8 cellular contexts compared by ENCODE assay signal in genomic region chr12:56151672-56152131, GRCh38. TPM values are rescaled to one million over a fixed set of nuclear protein-coding genes. Genes with fewer than 3 reads are reported as not detected.
DNase-seq lines count a peak whose midpoint lies in the region; ATAC-seq and TF ChIP-seq lines count a peak whose summit lies in the region.

No MANE protein-coding gene starts in this region.

- ATAC-seq in GM19035 (IDR thresholded peaks at IDR 0.05; ENCODE audit: unreplicated experiment) (peak; percentile 51), HG03520 (IDR thresholded peaks at IDR 0.05; ENCODE audit: unreplicated experiment) (peak; percentile 46), heart left ventricle (peak; percentile 14 to 34 (median 26)), gastrocnemius medialis (peak; percentile 59 to 63)

- peak overlapping the region; percentile 77 for H3K4me3 ChIP-seq in PC-9
- peak overlapping the region; percentile 22 to 92 (median 72) for H3K4me3 ChIP-seq in heart left ventricle
- peak overlapping the region; percentile 61 to 82 (median 75) for H3K4me3 ChIP-seq in gastrocnemius medialis

- intact Hi-C loops in PC-9 (cut with micrococcal nuclease; ENCODE audit: unreplicated experiment): loop anchor here (1.0 kb wide), 1 partner anchor 25 kb away; no protein-coding TSS in a partner anchor
- intact Hi-C loops in heart left ventricle (cut with DNase I): loop anchor here in 2 of 10 donors (2.0 kb wide), 1 partner anchor 23 kb away; the partner anchor contains the start of gene ESYT1 (in 2 of the 2)
- intact Hi-C loops in gastrocnemius medialis (cut with DNase I; ENCODE audit: low total_unique reads): loop anchor here (1.0 kb wide), 1 partner anchor 23 kb away; the partner anchor contains the start of gene ESYT1

- H3K4me1 ChIP-seq in PC-9 (replicated peaks; ENCODE audit: insufficient read depth): peaks cover 27% of the 10 kb centered on the region
- peaks cover 0 to 39% (median 25%) of the 10 kb centered on the region in 12 donors for H3K4me1 ChIP-seq in heart left ventricle
- peaks cover 24 to 28% of the 10 kb centered on the region in 2 donors for H3K4me1 ChIP-seq in gastrocnemius medialis

- H3K27ac ChIP-seq in PC-9 (peak overlapping the region; percentile 83), heart left ventricle (peak overlapping the region; percentile 80 to 98 (median 94)), gastrocnemius medialis (peak overlapping the region; percentile 88 to 97 (median 96))

- CTCF ChIA-PET in PC-9 (lab: Charles Lee): interaction anchor here (1.0 kb wide), 1 partner anchor 26 kb away, joined by 4 read pairs; no protein-coding TSS in a partner anchor

- peak overlapping the region; percentile 88 for H3K4me2 ChIP-seq in PC-9

- peak; percentile 77 for TF ChIP-seq CTCF in PC-9 (conservative IDR thresholded peaks at IDR 0.05)
- TF ChIP-seq CTCF in heart left ventricle (IDR thresholded peaks at IDR 0.05): peak in 5 of 12 donors; percentile 13 to 43 (median 22)
- TF ChIP-seq CTCF in gastrocnemius medialis (IDR thresholded peaks at IDR 0.05 in 4 of 5, conservative IDR thresholded peaks at IDR 0.05 in 1 of 5): peak; percentile 57 to 75 (median 60)

- no peaks in the 10 kb centered on the region for H3K9me3 ChIP-seq in PC-9 (ENCODE audit: insufficient read depth, low read depth)
- H3K9me3 ChIP-seq in heart left ventricle: no peaks in the 10 kb centered on the region
- H3K9me3 ChIP-seq in gastrocnemius medialis: no peaks in the 10 kb centered on the region

- H3F3A ChIP-seq in PC-9 (ENCODE audit: insufficient read depth, low read depth): peaks cover 23% of the 10 kb centered on the region

- TF ChIP-seq POLR2A in heart left ventricle (IDR thresholded peaks at IDR 0.05): no peak
- TF ChIP-seq POLR2A in gastrocnemius medialis (IDR thresholded peaks at IDR 0.05): no peak

- in situ Hi-C loops in gastrocnemius medialis (cut with MboI; ENCODE audit: low sequenced_read_pairs in 4 of 4): no loop called here

- H3K36me3 ChIP-seq in PC-9 (ENCODE audit: low read depth): no peaks in the 10 kb centered on the region
- peaks cover 0 to 12% (median 0%) of the 10 kb centered on the region in 9 donors for H3K36me3 ChIP-seq in heart left ventricle
- H3K36me3 ChIP-seq in gastrocnemius medialis: no peaks in the 10 kb centered on the region

- H3K27me3 ChIP-seq in PC-9 (ENCODE audit: insufficient read depth, low read depth) (no peaks in the 10 kb centered on the region), heart left ventricle (no peaks in the 10 kb centered on the region), gastrocnemius medialis (no peaks in the 10 kb centered on the region)

- peaks cover 9% of the 10 kb centered on the region; the same call in 1 of the 2 replicates for H3K79me2 ChIP-seq in PC-9 (ENCODE audit: low read depth)

- WGBS in heart left ventricle, 4 donors: 7 to 17% (median 12%) methylated on average over 11 to 12 of the region's 12 CpGs

- BruUV-seq in PC-9 (replicated peaks; lab: Mats Ljungman, UMichigan): TSS peak; percentile 71

- H3K9me2 ChIP-seq in PC-9 (ENCODE audit: insufficient read depth): no peaks in the 10 kb centered on the region

- peak overlapping the region; percentile 82 for H2AFZ ChIP-seq in PC-9

- peak; percentile 35 to 42 for DNase-seq in AML-193 (lab: John Stamatoyannopoulos, UW)
- peak; percentile 50 to 51 for DNase-seq in PC-9
- DNase-seq in activated gamma-delta T cell treated with anti-CD3 and anti-CD28 coated beads, Interleukin-2, amount 50 U/mL, for 16 hours (ENCODE audit: low read depth): peak; percentile 46
- DNase-seq in heart left ventricle: peak in 2 of 5 donors; percentile 37 to 54
- peak; percentile 23 to 69 for DNase-seq in gastrocnemius medialis
- no peak for DNase-seq in AG08395 (ENCODE audit: low spot score)

- H4K20me1 ChIP-seq in PC-9 (ENCODE audit: insufficient read depth): no peaks in the 10 kb centered on the region

- POLR2A ChIA-PET in PC-9 (lab: Charles Lee; ENCODE audit: unreplicated experiment): interaction anchor here (0.6 to 0.7 kb wide), 3 partner anchors 34 to 209 kb away, joined by 3 to 6 read pairs (median 3); partner anchors contain the start of gene ZC3H10

RNA-seq across cellular contexts. Expression of gene MYL6B, which starts 0.7 kb away (rescaled TPM):
- 120 and 121 TPM in 2 replicates for total RNA-seq in PC-9 (2021)
- 10 to 100 TPM; 30.1 to 55.2 (median 41.1) TPM for total RNA-seq in heart left ventricle
- polyA plus RNA-seq in heart left ventricle: 10 to 100 TPM; 27.5 to 65.9 TPM
- total RNA-seq in gastrocnemius medialis: 100 to 1,000 TPM; 159 to 334 (median 198) TPM

RNA-seq across cellular contexts. Expression of gene MYL6, which starts 6.5 kb away (rescaled TPM):
- total RNA-seq in PC-9 (2021) (666 and 697 TPM in 2 replicates), heart left ventricle (100 to 1,000 TPM; 355 to 949 (median 613) TPM), gastrocnemius medialis (100 to 1,000 TPM; 159 to 324 (median 202) TPM)
- polyA plus RNA-seq in heart left ventricle: 1,000 to 10,000 TPM in 1 of 2 donors, 100 to 1,000 TPM in 1; 745 to 1,383 TPM

RNA-seq across cellular contexts. Expression of gene ESYT1, which starts 23.6 kb away (rescaled TPM):
- 46.1 and 52.2 TPM in 2 replicates for total RNA-seq in PC-9 (2021)
- total RNA-seq in heart left ventricle: 10 to 100 TPM; 26.8 to 81.1 (median 43.4) TPM
- 10 to 100 TPM; 17.0 to 67.3 TPM for polyA plus RNA-seq in heart left ventricle
- 10 to 100 TPM; 45.9 to 77.7 (median 62.1) TPM for total RNA-seq in gastrocnemius medialis

RNA-seq across cellular contexts. Expression of gene ZC3H10, which starts 33.6 kb away (rescaled TPM):
- total RNA-seq in PC-9 (2021) (4.4 and 6.5 TPM in 2 replicates), heart left ventricle (1 to 10 TPM; 2.7 to 6.4 (median 4.9) TPM), gastrocnemius medialis (1 to 10 TPM; 3.1 to 9.1 (median 3.7) TPM)
- polyA plus RNA-seq in heart left ventricle: 1 to 10 TPM; 3.5 to 3.9 TPM

RNA-seq across cellular contexts. Expression of gene RPL41, which starts 35.3 kb away (rescaled TPM):
- 3,423 and 4,460 TPM in 2 replicates for total RNA-seq in PC-9 (2021)
- 1,000 to 10,000 TPM in 8 of 9 donors, 100 to 1,000 TPM in 1; 533 to 2,381 (median 1,999) TPM for total RNA-seq in heart left ventricle
- polyA plus RNA-seq in heart left ventricle: 1,000 to 10,000 TPM in 1 of 2 donors, 100 to 1,000 TPM in 1; 752 to 4,466 TPM
- total RNA-seq in gastrocnemius medialis: 1,000 to 10,000 TPM; 1,323 to 2,217 (median 1,977) TPM
